In genomic region chr19:45682117-45682516, GRCh38 we compare ENCODE assay signal across 7 cellular contexts. TPM values are rescaled to one million over a fixed set of nuclear protein-coding genes. Genes with fewer than 3 reads are reported as not detected.
DNase-seq lines count a peak whose midpoint lies in the region; ATAC-seq and TF ChIP-seq lines count a peak whose summit lies in the region.
"Had no signal": no experiment of that assay in that cellular context is flagged by ENCODE, and none has a peak within 500 bp of the region (broad histone marks: within the 10 kb centered on the region; RNA-seq: fewer than 3 reads in every experiment).

No MANE protein-coding gene starts in this region.

- peaks cover 32% of the 10 kb centered on the region for H3K36me3 ChIP-seq in left ventricle myocardium inferior
- H3K36me3 ChIP-seq in gastroesophageal sphincter, result peaks cover 0 to 38% of the 10 kb centered on the region in 2 donors
- peaks cover 6 to 33% (median 21%) of the 10 kb centered on the region in 4 donors for H3K36me3 ChIP-seq in upper lobe of left lung

- H3K27ac ChIP-seq in left ventricle myocardium inferior (replicated peaks) (peak overlapping the region; percentile 77), gastroesophageal sphincter (peak overlapping the region in 3 of 4 donors; percentile 81 to 84 (median 82)), upper lobe of left lung (peak overlapping the region; percentile 59 to 83 (median 68))

- H3K27me3 ChIP-seq in left ventricle myocardium inferior (ENCODE audit: low read depth) (peaks cover 28% of the 10 kb centered on the region), gastroesophageal sphincter (peaks cover 34% of the 10 kb centered on the region), upper lobe of left lung (peaks cover 0 to 12% (median 6%) of the 10 kb centered on the region in 4 donors)

- no peak for TF ChIP-seq CTCF in left ventricle myocardium inferior (IDR thresholded peaks at IDR 0.05; ENCODE audit: borderline replicate concordance)
- TF ChIP-seq CTCF in gastroesophageal sphincter (IDR thresholded peaks at IDR 0.05), result no peak
- no peak for TF ChIP-seq CTCF in upper lobe of left lung (IDR thresholded peaks at IDR 0.05)

- DNase-seq in left ventricle myocardium inferior (no peak), left cardiac atrium (no peak), upper lobe of left lung (no peak), HCEC 1CT (no peak)
- DNase-seq in activated CD4-positive, alpha-beta T cell treated with anti-CD3 and anti-CD28 coated beads, Interleukin-2, amount 50 U/mL, for 48 hours, result no peak

- peaks cover 24% of the 10 kb centered on the region for H3K4me1 ChIP-seq in left ventricle myocardium inferior
- H3K4me1 ChIP-seq in gastroesophageal sphincter, result peaks cover 0 to 28% (median 4%) of the 10 kb centered on the region in 3 donors
- H3K4me1 ChIP-seq in upper lobe of left lung, result peaks cover 19 to 25% (median 21%) of the 10 kb centered on the region in 4 donors
- H3K4me1 ChIP-seq: BE2C had no signal

- WGBS in gastroesophageal sphincter (ENCODE audit: low coverage in 1 of 2), 2 donors, result 67 to 68% methylated on average over 8 of the region's 8 CpGs
- 76 to 79% methylated on average over 8 of the region's 8 CpGs for WGBS in upper lobe of left lung, 2 donors

- H3K9me3 ChIP-seq in left ventricle myocardium inferior (replicated peaks) (no peaks in the 10 kb centered on the region), gastroesophageal sphincter (no peaks in the 10 kb centered on the region), upper lobe of left lung (no peaks in the 10 kb centered on the region)
- H3K9me3 ChIP-seq: BE2C had no signal

- peak overlapping the region; percentile 60 for H3K4me3 ChIP-seq in left ventricle myocardium inferior
- H3K4me3 ChIP-seq in gastroesophageal sphincter, result peak overlapping the region in 1 of 2 donors; percentile 51
- peak overlapping the region in 1 of 4 donors; percentile 36 for H3K4me3 ChIP-seq in upper lobe of left lung

- no peak for ATAC-seq in left cardiac atrium
- no peak for ATAC-seq in gastroesophageal sphincter
- no peak for ATAC-seq in upper lobe of left lung (ENCODE audit: low FRiP score in 2 of 2)

- TF ChIP-seq POLR2A in gastroesophageal sphincter (IDR thresholded peaks at IDR 0.05) (no peak), upper lobe of left lung (IDR thresholded peaks at IDR 0.05) (no peak)

- intact Hi-C loops in left ventricle myocardium inferior (cut with micrococcal nuclease), result no loop called here
- intact Hi-C loops in left cardiac atrium (cut with DNase I), result no loop called here

- TF ChIP-seq EP300 in gastroesophageal sphincter (IDR thresholded peaks at IDR 0.05) (no peak), upper lobe of left lung (IDR thresholded peaks at IDR 0.05) (no peak)

RNA-seq across cellular contexts. Expression of gene SNRPD2, which starts 9.6 kb away (rescaled TPM):
- 249 TPM for total RNA-seq in left ventricle myocardium inferior
- total RNA-seq in left cardiac atrium, result 100 to 1,000 TPM; 251 to 270 TPM
- 100 to 1,000 TPM; 113 to 201 (median 152) TPM for total RNA-seq in gastroesophageal sphincter
- total RNA-seq in upper lobe of left lung, result 100 to 1,000 TPM in 5 of 6 donors, 10 to 100 TPM in 1; 58.7 to 261 (median 161) TPM

RNA-seq across cellular contexts. Expression of gene QPCTL, which starts 10.3 kb away (rescaled TPM):
- total RNA-seq in left ventricle myocardium inferior (2.2 TPM), left cardiac atrium (1 to 10 TPM; 2.9 to 3.2 TPM), gastroesophageal sphincter (1 to 10 TPM; 2.7 to 6.6 (median 4.2) TPM), upper lobe of left lung (10 to 100 TPM in 3 of 6 donors, 1 to 10 TPM in 3; 7.1 to 18.3 (median 10.1) TPM)

RNA-seq across cellular contexts. Expression of gene GIPR, which starts 14.1 kb away (rescaled TPM):
- total RNA-seq in left ventricle myocardium inferior, result 4.7 TPM
- 10 to 100 TPM in 1 of 2 donors, 1 to 10 TPM in 1; 7.2 to 11.0 TPM for total RNA-seq in left cardiac atrium
- total RNA-seq in gastroesophageal sphincter, result under 1 TPM in 1 of 4 donors, not detected in 3; 0.54 TPM
- 10 to 100 TPM in 1 of 6 donors, 1 to 10 TPM in 5; 2.9 to 17.8 (median 6.0) TPM for total RNA-seq in upper lobe of left lung

RNA-seq across cellular contexts. Expression of gene EML2, which starts 42.9 kb away (rescaled TPM):
- total RNA-seq in left ventricle myocardium inferior, result 48.4 TPM
- total RNA-seq in left cardiac atrium, result 10 to 100 TPM; 30.1 to 34.8 TPM
- total RNA-seq in gastroesophageal sphincter, result 10 to 100 TPM; 18.3 to 29.2 (median 18.9) TPM
- 10 to 100 TPM; 34.1 to 70.2 (median 48.2) TPM for total RNA-seq in upper lobe of left lung

RNA-seq across cellular contexts. Expression of gene FBXO46, which starts 48.6 kb away (rescaled TPM):
- total RNA-seq in left ventricle myocardium inferior (9.4 TPM), left cardiac atrium (10 to 100 TPM in 1 of 2 donors, 1 to 10 TPM in 1; 9.6 to 10.8 TPM), gastroesophageal sphincter (10 to 100 TPM; 12.1 to 20.5 (median 14.9) TPM), upper lobe of left lung (10 to 100 TPM; 12.0 to 21.1 (median 20.6) TPM)
